18 cellular contexts compared by ENCODE assay signal in the genomic region with DNA sequence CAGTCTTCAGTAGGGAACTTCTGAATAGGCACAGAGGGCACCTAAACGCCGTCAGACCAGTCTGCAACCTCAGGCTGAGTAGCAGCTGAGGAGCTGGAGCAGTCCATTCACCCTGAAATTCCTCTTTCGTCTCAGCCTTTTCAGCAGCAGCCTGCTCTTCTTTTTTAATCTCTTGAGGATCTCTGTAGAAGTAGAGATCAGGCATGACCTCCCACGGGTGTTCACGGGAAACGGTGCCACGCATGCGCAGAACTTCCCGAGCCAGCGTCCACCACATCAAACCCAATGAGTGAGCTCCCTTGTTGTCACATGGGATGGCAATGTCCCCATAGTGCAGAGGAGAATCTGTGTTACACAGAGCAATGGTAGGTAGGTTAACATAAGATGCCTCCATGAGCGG. TPM values are rescaled to one million over a fixed set of nuclear protein-coding genes. Genes with fewer than 3 reads are reported as not detected.
DNase-seq lines count a peak whose midpoint lies in the region; ATAC-seq and TF ChIP-seq lines count a peak whose summit lies in the region.
"Had no signal": no experiment of that assay in that cellular context is flagged by ENCODE, and none has a peak within 500 bp of the region (broad histone marks: within the 10 kb centered on the region; RNA-seq: fewer than 3 reads in every experiment).

No MANE protein-coding gene starts in this region.

- H4K8ac ChIP-seq in trophoblast cell (ENCODE audit: low read depth, low read length): no peak overlapping the region

- H3K27me3 ChIP-seq in A673 (replicated peaks; ENCODE audit: insufficient read depth, low read depth, low read length, poor library complexity) (no peaks in the 10 kb centered on the region), trophoblast cell (ENCODE audit: insufficient read depth, low read length) (no peaks in the 10 kb centered on the region)
- H3K27me3 ChIP-seq: BLaER1 had no signal

- H3K9me3 Mint-ChIP-seq in T-helper 2 cell treated with Interferon-gamma antibody and Interleukin-4, amounts not matched to agents 5 μg/mL and 100 μg/mL, for 36 hours: no peaks in the 10 kb centered on the region
- no peaks in the 10 kb centered on the region for H3K9me3 Mint-ChIP-seq in activated naive CD8-positive, alpha-beta T cell treated with anti-CD3 and anti-CD28 coated beads, Interleukin-2, amount 50 U/mL, for 24 hours
- H3K9me3 Mint-ChIP-seq: CD4-positive, alpha-beta memory T cell had no signal

- H4K91ac ChIP-seq in trophoblast cell (ENCODE audit: low read depth, low read length): no peak overlapping the region

- no peaks in the 10 kb centered on the region for H3K79me2 ChIP-seq in trophoblast cell (ENCODE audit: control insufficient read depth, insufficient read depth, low read length, poor library complexity)

- H3K36me3 Mint-ChIP-seq in T-helper 2 cell treated with Interferon-gamma antibody and Interleukin-4, amounts not matched to agents 5 μg/mL and 100 μg/mL, for 36 hours (ENCODE audit: low read depth): no peaks in the 10 kb centered on the region
- no peaks in the 10 kb centered on the region for H3K36me3 Mint-ChIP-seq in activated naive CD8-positive, alpha-beta T cell treated with anti-CD3 and anti-CD28 coated beads, Interleukin-2, amount 50 U/mL, for 24 hours (ENCODE audit: low read depth)
- H3K36me3 Mint-ChIP-seq: CD4-positive, alpha-beta memory T cell had no signal

- H3K14ac ChIP-seq in trophoblast cell (ENCODE audit: low read length): no peak overlapping the region

- no peaks in the 10 kb centered on the region for H3K79me1 ChIP-seq in trophoblast cell (ENCODE audit: low read length)

- DNase-seq in A673 (ENCODE audit: low spot score) (peak; percentile 53), DMS53 (lab: John Stamatoyannopoulos, UW) (peak; percentile 80), RPMI7951 (ENCODE audit: low read depth) (peak; percentile 55), trophoblast cell (peak; percentile 49 to 70)
- DNase-seq in T-helper 2 cell treated with Interferon-gamma antibody and Interleukin-4, amounts not matched to agents 5 μg/mL and 100 μg/mL, for 36 hours (ENCODE audit: low spot score): no peak
- DNase-seq in activated naive CD8-positive, alpha-beta T cell treated with anti-CD3 and anti-CD28 coated beads, Interleukin-2, amount 50 U/mL, for 24 hours: no peak
- DNase-seq: ACHN; CD4-positive, alpha-beta memory T cell; DMS153; GDM1; MV-4-11; NCI-H1105 treated with DMSO at 0.1 percent for 48 hours; NCI-H69; SIG-M5; T-helper 17 cell had no signal

- BruUV-seq in A673 (replicated peaks; lab: Mats Ljungman, UMichigan): no TSS peak

- no peak overlapping the region for H2BK120ac ChIP-seq in trophoblast cell (ENCODE audit: insufficient read depth, low read length, poor library complexity)

- no peak overlapping the region for H3K4me3 Mint-ChIP-seq in T-helper 2 cell treated with Interferon-gamma antibody and Interleukin-4, amounts not matched to agents 5 μg/mL and 100 μg/mL, for 36 hours
- no peak overlapping the region for H3K4me3 Mint-ChIP-seq in activated naive CD8-positive, alpha-beta T cell treated with anti-CD3 and anti-CD28 coated beads, Interleukin-2, amount 50 U/mL, for 24 hours
- H3K4me3 Mint-ChIP-seq: CD4-positive, alpha-beta memory T cell; T-helper 17 cell had no signal

- H2AK5ac ChIP-seq in trophoblast cell (ENCODE audit: low read length): no peak overlapping the region

- H3K36me3 ChIP-seq in A673 (ENCODE audit: insufficient read depth, low read length, poor library complexity, severe bottlenecking): no peaks in the 10 kb centered on the region
- no peaks in the 10 kb centered on the region for H3K36me3 ChIP-seq in trophoblast cell (ENCODE audit: control insufficient read depth in 1 of 2, insufficient read depth in 2 of 2, low read length in 2 of 2)
- H3K36me3 ChIP-seq: BLaER1 had no signal

- H3K4me3 ChIP-seq in A673 (ENCODE audit: low read depth, low read length, poor library complexity, severe bottlenecking): peak overlapping the region; percentile 21
- no peak overlapping the region for H3K4me3 ChIP-seq in trophoblast cell (ENCODE audit: low read depth, low read length)
- H3K4me3 ChIP-seq: BLaER1 had no signal

- H3K9ac ChIP-seq in trophoblast cell (ENCODE audit: low read length): no peak overlapping the region
- H3K9ac ChIP-seq: BLaER1 had no signal

- peaks cover 2% of the 10 kb centered on the region for H3K27me3 Mint-ChIP-seq in T-helper 2 cell treated with Interferon-gamma antibody and Interleukin-4, amounts not matched to agents 5 μg/mL and 100 μg/mL, for 36 hours (ENCODE audit: low read depth)
- peaks cover 5% of the 10 kb centered on the region for H3K27me3 Mint-ChIP-seq in activated naive CD8-positive, alpha-beta T cell treated with anti-CD3 and anti-CD28 coated beads, Interleukin-2, amount 50 U/mL, for 24 hours

- H3K4ac ChIP-seq in trophoblast cell (ENCODE audit: low read depth, low read length): no peak overlapping the region

- H2BK12ac ChIP-seq in trophoblast cell (ENCODE audit: low read length): no peak overlapping the region

- TF ChIP-seq CTCF in A673 (conservative IDR thresholded peaks at IDR 0.05; ENCODE audit: low read depth, low read length): no peak

- POLR2A ChIA-PET in A673 (lab: Charles Lee; ENCODE audit: low non-redundant PET): no interaction called here

- H4K12ac ChIP-seq in trophoblast cell (ENCODE audit: low read depth, low read length): no peak overlapping the region

- H3K27ac Mint-ChIP-seq in T-helper 2 cell treated with Interferon-gamma antibody and Interleukin-4, amounts not matched to agents 5 μg/mL and 100 μg/mL, for 36 hours: no peak overlapping the region
- no peak overlapping the region for H3K27ac Mint-ChIP-seq in activated naive CD8-positive, alpha-beta T cell treated with anti-CD3 and anti-CD28 coated beads, Interleukin-2, amount 50 U/mL, for 24 hours
- H3K27ac Mint-ChIP-seq: T-helper 17 cell had no signal

- H3K4me1 Mint-ChIP-seq in T-helper 2 cell treated with Interferon-gamma antibody and Interleukin-4, amounts not matched to agents 5 μg/mL and 100 μg/mL, for 36 hours (ENCODE audit: low read depth): no peaks in the 10 kb centered on the region
- H3K4me1 Mint-ChIP-seq in activated naive CD8-positive, alpha-beta T cell treated with anti-CD3 and anti-CD28 coated beads, Interleukin-2, amount 50 U/mL, for 24 hours: peaks cover 3% of the 10 kb centered on the region
- H3K4me1 Mint-ChIP-seq: CD4-positive, alpha-beta memory T cell; T-helper 17 cell had no signal

- no peak for ATAC-seq in activated naive CD8-positive, alpha-beta T cell treated with anti-CD3 and anti-CD28 coated beads, Interleukin-2, amount 50 U/mL, for 24 hours
- no peak for ATAC-seq in activated CD4-positive, CD25-positive, alpha-beta regulatory T cell treated with anti-CD3 and anti-CD28 coated beads, Interleukin-2, amount 50 U/mL, for 24 hours
- ATAC-seq: HCT116, T-helper 17 cell had no signal

- intact Hi-C loops in A673 (cut with micrococcal nuclease; ENCODE audit: unreplicated experiment): no loop called here

- H3K27ac ChIP-seq in A673 (ENCODE audit: low read depth, low read length, poor library complexity, severe bottlenecking) (no peak overlapping the region), trophoblast cell (ENCODE audit: low read depth, low read length) (no peak overlapping the region)
- H3K27ac ChIP-seq: BLaER1 had no signal

- no peak overlapping the region for H3K4me2 ChIP-seq in trophoblast cell (ENCODE audit: low read length)
- H3K4me2 ChIP-seq: BLaER1 had no signal

- no peak overlapping the region for H2BK5ac ChIP-seq in trophoblast cell (ENCODE audit: low read depth, low read length, poor library complexity)

- H3K23ac ChIP-seq in trophoblast cell (ENCODE audit: low read length): no peak overlapping the region

- H3K18ac ChIP-seq in trophoblast cell (ENCODE audit: low read length): no peak overlapping the region

- no CpG with 5 or more reads among the region's 11 CpGs for WGBS in trophoblast cell (ENCODE audit: extremely low coverage, insufficient coverage, insufficient read length)

- H2AFZ ChIP-seq in trophoblast cell (ENCODE audit: insufficient read depth, low read length, poor library complexity): no peak overlapping the region

- CTCF ChIA-PET in A673 (lab: Charles Lee): interaction anchor here (0.6 kb wide), 1 partner anchor 58 kb away, joined by 3 read pairs; no protein-coding TSS in a partner anchor

- H3K9me3 ChIP-seq in A673 (ENCODE audit: low read depth, low read length, poor library complexity, severe bottlenecking) (no peaks in the 10 kb centered on the region), trophoblast cell (ENCODE audit: insufficient read depth, low read depth, low read length) (no peaks in the 10 kb centered on the region)
- H3K9me3 ChIP-seq: BLaER1 had no signal

- H3K4me1 ChIP-seq in A673 (ENCODE audit: insufficient read depth, low read length, poor library complexity, severe bottlenecking) (no peaks in the 10 kb centered on the region), trophoblast cell (ENCODE audit: control insufficient read depth in 1 of 2, insufficient read depth in 2 of 2, low read length in 2 of 2) (peaks cover 0 to 3% of the 10 kb centered on the region in 2 experiments)
- H3K4me1 ChIP-seq: BLaER1 had no signal

RNA-seq across cellular contexts. Expression of a gene that starts 11.1 kb away (rescaled TPM):
- total RNA-seq in A673 (2021): 94.4 and 101 TPM in 2 replicates
- 45.9 and 61.9 TPM in 2 replicates for total RNA-seq in RPMI7951 (2014; rRNA removed; shearing (Covaris generic))
- polyA plus RNA-seq in trophoblast cell (2013): 58.6 and 59.7 TPM in 2 replicates

RNA-seq across cellular contexts. Expression of a gene that starts 40.1 kb away (rescaled TPM):
- 416 and 446 TPM in 2 replicates for total RNA-seq in A673 (2021)
- total RNA-seq in RPMI7951 (2014; rRNA removed; shearing (Covaris generic)): 103 and 123 TPM in 2 replicates
- polyA plus RNA-seq in trophoblast cell (2013): 350 and 375 TPM in 2 replicates

Comparison
In these comparisons a context has a peak if more than half of its experiments do, and no peak if none do; other contexts are left out.
1. DNase-seq: peak in A673 (single experiment), DMS53 (single experiment), RPMI7951 (single experiment) and trophoblast cell (2 of 2); none in T-helper 2 cell treated with Interferon-gamma antibody and Interleukin-4, amounts not matched to agents 5 μg/mL and 100 μg/mL, for 36 hours (single experiment) and activated naive CD8-positive, alpha-beta T cell treated with anti-CD3 and anti-CD28 coated beads, Interleukin-2, amount 50 U/mL, for 24 hours (single experiment).